Comparison of ENCODE assay signal across 8 cellular contexts in the genomic region with DNA sequence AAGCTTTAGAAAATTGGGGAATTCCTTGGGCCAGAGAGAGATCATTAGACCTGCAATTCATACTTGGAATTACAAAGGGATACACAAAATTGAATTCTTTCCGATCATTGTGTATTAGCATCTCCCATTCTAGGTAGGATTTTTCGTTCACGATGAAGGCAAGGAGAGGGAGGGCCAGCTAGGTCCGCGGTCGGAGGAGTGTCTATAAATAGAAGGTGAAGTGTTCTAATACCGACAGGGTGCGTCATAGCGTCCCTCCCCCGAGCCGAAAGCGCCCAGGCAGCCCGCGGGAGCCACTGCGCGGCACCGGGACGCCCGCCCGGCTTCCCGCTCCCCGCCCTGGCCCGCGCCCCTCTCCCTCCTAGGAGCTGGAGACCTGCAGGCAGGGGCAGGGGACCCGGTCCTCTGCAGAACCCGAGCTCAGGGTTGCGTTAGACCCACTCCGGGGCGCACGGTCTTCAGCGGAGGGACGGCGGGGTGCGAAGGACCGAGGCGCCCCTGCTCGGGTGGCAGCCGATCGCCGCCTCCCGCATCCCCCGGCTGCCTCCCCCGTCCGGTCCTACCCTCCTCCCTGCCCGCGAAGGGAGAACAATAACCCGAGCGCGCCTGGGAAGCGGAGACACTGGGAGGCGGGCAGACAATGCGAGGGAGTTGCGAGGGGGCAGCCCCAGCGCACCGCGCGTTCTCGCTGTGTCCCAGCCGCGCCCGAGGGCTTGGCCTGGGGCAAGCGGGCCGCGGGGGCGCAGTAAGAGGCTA.
DNase-seq lines count a peak whose midpoint lies in the region; ATAC-seq and TF ChIP-seq lines count a peak whose summit lies in the region.

No MANE protein-coding gene starts in this region.

- peak overlapping the region; percentile 96 for H3K27ac ChIP-seq in SJSA1
- peak overlapping the region; percentile 94 for H3K27ac ChIP-seq in thymus (ENCODE audit: low read depth)

- CTCF ChIA-PET in activated naive CD4-positive, alpha-beta T cell treated with anti-CD3 and anti-CD28 coated beads, Interleukin-2, amount 10 ng/mL, durations not matched to agents 7 days and 5 days (lab: Charles Lee): interaction anchor here (0.7 to 1.8 kb wide), 14 partner anchors 17 to 159 kb away, joined by 3 to 20 read pairs (median 3); a partner anchor contains a TSS

- ATAC-seq in omental fat pad (ENCODE audit: low FRiP score): peak; percentile 96

- peaks cover 25% of the 10 kb centered on the region for H3K27me3 Mint-ChIP-seq in activated naive CD4-positive, alpha-beta T cell treated with anti-CD3 and anti-CD28 coated beads, Interleukin-2, amount 10 ng/mL, durations not matched to agents 7 days and 5 days

- H3K9me3 ChIP-seq in SJSA1 (replicated peaks) (no peaks in the 10 kb centered on the region), thymus (ENCODE audit: control insufficient read depth) (no peaks in the 10 kb centered on the region)

- H3K36me3 ChIP-seq in SJSA1: no peaks in the 10 kb centered on the region
- no peaks in the 10 kb centered on the region for H3K36me3 ChIP-seq in thymus (ENCODE audit: control insufficient read depth, insufficient read depth)

- peak overlapping the region; percentile 84 for H3K4me3 Mint-ChIP-seq in activated naive CD4-positive, alpha-beta T cell treated with anti-CD3 and anti-CD28 coated beads, Interleukin-2, amount 10 ng/mL, durations not matched to agents 7 days and 5 days

- peaks cover 31% of the 10 kb centered on the region for H3K4me1 Mint-ChIP-seq in activated naive CD4-positive, alpha-beta T cell treated with anti-CD3 and anti-CD28 coated beads, Interleukin-2, amount 10 ng/mL, durations not matched to agents 7 days and 5 days

- H3K4me1 ChIP-seq in SJSA1 (replicated peaks): peaks cover 22% of the 10 kb centered on the region
- peaks cover 7% of the 10 kb centered on the region for H3K4me1 ChIP-seq in thymus (ENCODE audit: control insufficient read depth, insufficient read depth, low read length)

- TF ChIP-seq CTCF in omental fat pad (IDR thresholded peaks at IDR 0.05): no peak

- H3K27ac Mint-ChIP-seq in activated naive CD4-positive, alpha-beta T cell treated with anti-CD3 and anti-CD28 coated beads, Interleukin-2, amount 10 ng/mL, durations not matched to agents 7 days and 5 days: peak overlapping the region; percentile 93

- H3K9me3 Mint-ChIP-seq in activated naive CD4-positive, alpha-beta T cell treated with anti-CD3 and anti-CD28 coated beads, Interleukin-2, amount 10 ng/mL, durations not matched to agents 7 days and 5 days: no peaks in the 10 kb centered on the region

- peak; percentile 76 for DNase-seq in GM04504 (ENCODE audit: low read depth)
- peak; percentile 96 for DNase-seq in HCEC 1CT
- DNase-seq in M059J (ENCODE audit: low read depth): peak; percentile 93
- peak; percentile 96 to 98 for DNase-seq in SJSA1 (ENCODE audit: low read depth in 1 of 2, low spot score in 2 of 2)
- DNase-seq in activated naive CD4-positive, alpha-beta T cell treated with anti-CD3 and anti-CD28 coated beads, Interleukin-2, amount 10 ng/mL, durations not matched to agents 7 days and 5 days: peak; percentile 84
- peak; percentile 90 for DNase-seq in globus pallidus (ENCODE audit: low spot score)
- DNase-seq in omental fat pad (ENCODE audit: low spot score): peak; percentile 62

- WGBS in thymus: under 1% methylated on average over 65 of the region's 65 CpGs

- H3K4me3 ChIP-seq in SJSA1: peak overlapping the region; percentile 56
- peak overlapping the region; percentile 81 for H3K4me3 ChIP-seq in thymus (ENCODE audit: low read length)

- H3K27me3 ChIP-seq in SJSA1 (replicated peaks) (no peaks in the 10 kb centered on the region), thymus (ENCODE audit: control insufficient read depth, insufficient read depth) (no peaks in the 10 kb centered on the region)

- H3K36me3 Mint-ChIP-seq in activated naive CD4-positive, alpha-beta T cell treated with anti-CD3 and anti-CD28 coated beads, Interleukin-2, amount 10 ng/mL, durations not matched to agents 7 days and 5 days: no peaks in the 10 kb centered on the region

Comparison
In these comparisons a context has a peak if more than half of its experiments do, and no peak if none do; other contexts are left out.
1. Peak in every context shown above with its lines: DNase-seq, ATAC-seq, H3K4me3 ChIP-seq and H3K27ac ChIP-seq.